ENCODE assay signal across 32 cellular contexts in the genomic region with DNA sequence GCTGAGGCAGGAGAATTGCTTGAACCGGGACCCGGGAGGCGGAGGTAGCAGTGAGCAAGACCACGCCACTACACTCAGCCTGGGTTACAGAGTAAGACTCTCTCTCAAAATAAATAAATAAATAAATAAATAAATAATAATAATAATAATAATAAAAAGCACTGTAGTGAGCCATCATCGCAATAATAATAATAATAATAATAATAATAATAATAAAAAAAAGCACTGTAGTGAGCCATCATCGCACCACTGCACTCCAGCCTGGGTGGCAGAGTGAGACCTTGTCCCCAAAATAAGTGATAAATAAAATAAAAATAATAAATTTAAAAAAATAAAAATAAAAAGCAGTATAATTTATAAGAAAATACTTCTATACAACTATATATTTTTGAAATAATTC.
"Had no signal": no experiment of that assay in that cellular context is flagged by ENCODE, and none has a peak within 500 bp of the region (broad histone marks: within the 10 kb centered on the region; RNA-seq: fewer than 3 reads in every experiment).

No MANE protein-coding gene starts in this region.

- H3K27me3 Mint-ChIP-seq: activated CD4-positive, alpha-beta memory T cell treated with anti-CD3 and anti-CD28 coated beads for 36 hours; activated CD4-positive, alpha-beta T cell treated with anti-CD3 and anti-CD28 coated beads for 36 hours; activated CD4-positive, alpha-beta T cell treated with anti-CD3 and anti-CD28 coated beads, Interleukin-2, amount 10 ng/mL, durations not matched to agents 24 days and 14 days; activated CD8-positive, alpha-beta memory T cell treated with anti-CD3 and anti-CD28 coated beads, Interleukin-2, amount 10 ng/mL, durations not matched to agents 7 days and 5 days; activated naive CD4-positive, alpha-beta T cell treated with anti-CD3 and anti-CD28 coated beads, Interleukin-2, amount 10 ng/mL, durations not matched to agents 7 days and 5 days; activated naive CD8-positive, alpha-beta T cell treated with anti-CD3 and anti-CD28 coated beads, Interleukin-2, amount 10 ng/mL, durations not matched to agents 7 days and 5 days; brain; T-helper 17 cell had no signal

- H3K4me1 Mint-ChIP-seq: activated CD4-positive, alpha-beta T cell treated with anti-CD3 and anti-CD28 coated beads, Interleukin-2, amount 10 ng/mL, durations not matched to agents 24 days and 14 days; activated CD8-positive, alpha-beta memory T cell treated with anti-CD3 and anti-CD28 coated beads, Interleukin-2, amount 10 ng/mL, durations not matched to agents 7 days and 5 days; activated naive CD4-positive, alpha-beta T cell treated with anti-CD3 and anti-CD28 coated beads, Interleukin-2, amount 10 ng/mL, durations not matched to agents 7 days and 5 days; brain had no signal

- H3K36me3 ChIP-seq: ascending aorta, breast epithelium, cardiac muscle cell, colonic mucosa, esophagus squamous epithelium, WERI-Rb-1 had no signal

- H3K4me3 Mint-ChIP-seq: activated CD4-positive, alpha-beta memory T cell treated with anti-CD3 and anti-CD28 coated beads for 36 hours; activated CD4-positive, alpha-beta T cell treated with anti-CD3 and anti-CD28 coated beads for 36 hours; activated CD4-positive, alpha-beta T cell treated with anti-CD3 and anti-CD28 coated beads, Interleukin-2, amount 10 ng/mL, durations not matched to agents 24 days and 14 days; activated CD8-positive, alpha-beta memory T cell treated with anti-CD3 and anti-CD28 coated beads, Interleukin-2, amount 10 ng/mL, durations not matched to agents 7 days and 5 days; activated CD8-positive, alpha-beta T cell treated with anti-CD3 and anti-CD28 coated beads, Interleukin-2, amount 10 ng/mL, durations not matched to agents 7 days and 5 days; activated naive CD4-positive, alpha-beta T cell treated with anti-CD3 and anti-CD28 coated beads, Interleukin-2, amount 10 ng/mL, durations not matched to agents 7 days and 5 days; activated naive CD8-positive, alpha-beta T cell treated with anti-CD3 and anti-CD28 coated beads, Interleukin-2, amount 10 ng/mL, durations not matched to agents 7 days and 5 days; activated T-helper 1 cell treated with anti-CD3 and anti-CD28 coated beads, Interleukin-12 subunit alpha, Interleukin-12 subunit beta, Interleukin-2, Interleukin-4 antibody, amounts not matched to agents 30 ng/mL and 10 ng/mL and 1 ng/mL, durations not matched to agents 14 hours and 24 hours and 36 hours; brain; T-helper 17 cell; T-helper 2 cell treated with Interferon-gamma antibody and Interleukin-4, amounts not matched to agents 5 μg/mL and 100 μg/mL, for 36 hours had no signal

- H3K27me3 ChIP-seq: ascending aorta, breast epithelium, cardiac muscle cell, colonic mucosa, esophagus squamous epithelium, heart left ventricle had no signal

- H3K4me1 ChIP-seq: breast epithelium had no signal

- H3K4me3 ChIP-seq: ascending aorta, breast epithelium, cardiac muscle cell, colonic mucosa, esophagus squamous epithelium, heart left ventricle had no signal

- ATAC-seq: activated CD4-positive, alpha-beta T cell treated with anti-CD3 and anti-CD28 coated beads for 36 hours; activated CD8-positive, alpha-beta memory T cell treated with anti-CD3 and anti-CD28 coated beads, Interleukin-2, amount 10 ng/mL, durations not matched to agents 7 days and 5 days; activated CD8-positive, alpha-beta T cell treated with anti-CD3 and anti-CD28 coated beads, Interleukin-2, amount 10 ng/mL, durations not matched to agents 7 days and 5 days; activated naive CD4-positive, alpha-beta T cell treated with anti-CD3 and anti-CD28 coated beads, Interleukin-2, amount 50 U/mL, for 72 hours; heart left ventricle; T-helper 17 cell had no signal

- H3K9me3 Mint-ChIP-seq: activated CD4-positive, alpha-beta memory T cell treated with anti-CD3 and anti-CD28 coated beads for 36 hours; activated CD4-positive, alpha-beta T cell treated with anti-CD3 and anti-CD28 coated beads, Interleukin-2, amount 10 ng/mL, durations not matched to agents 24 days and 14 days; activated naive CD4-positive, alpha-beta T cell treated with anti-CD3 and anti-CD28 coated beads, Interleukin-2, amount 10 ng/mL, durations not matched to agents 7 days and 5 days; activated naive CD4-positive, alpha-beta T cell treated with anti-CD3 and anti-CD28 coated beads, Interleukin-2, amount 50 U/mL, for 72 hours; activated naive CD8-positive, alpha-beta T cell treated with anti-CD3 and anti-CD28 coated beads, Interleukin-2, amount 10 ng/mL, durations not matched to agents 7 days and 5 days; activated T-helper 1 cell treated with anti-CD3 and anti-CD28 coated beads, Interleukin-12 subunit alpha, Interleukin-12 subunit beta, Interleukin-2, Interleukin-4 antibody, amounts not matched to agents 30 ng/mL and 10 ng/mL and 1 ng/mL, durations not matched to agents 14 hours and 24 hours and 36 hours; brain; T-helper 2 cell treated with Interferon-gamma antibody and Interleukin-4, amounts not matched to agents 5 μg/mL and 100 μg/mL, for 36 hours had no signal

- H3K27ac ChIP-seq: ascending aorta, breast epithelium, colonic mucosa, esophagus squamous epithelium, WERI-Rb-1 had no signal

- H3K36me3 Mint-ChIP-seq: activated CD4-positive, alpha-beta memory T cell treated with anti-CD3 and anti-CD28 coated beads for 36 hours; activated naive CD8-positive, alpha-beta T cell treated with anti-CD3 and anti-CD28 coated beads, Interleukin-2, amount 10 ng/mL, durations not matched to agents 7 days and 5 days had no signal

- H3K27ac Mint-ChIP-seq: activated CD4-positive, alpha-beta memory T cell treated with anti-CD3 and anti-CD28 coated beads for 36 hours; activated CD4-positive, alpha-beta T cell treated with anti-CD3 and anti-CD28 coated beads for 36 hours; activated CD4-positive, alpha-beta T cell treated with anti-CD3 and anti-CD28 coated beads, Interleukin-2, amount 10 ng/mL, durations not matched to agents 24 days and 14 days; activated CD8-positive, alpha-beta memory T cell treated with anti-CD3 and anti-CD28 coated beads, Interleukin-2, amount 10 ng/mL, durations not matched to agents 7 days and 5 days; activated CD8-positive, alpha-beta T cell treated with anti-CD3 and anti-CD28 coated beads, Interleukin-2, amount 10 ng/mL, durations not matched to agents 7 days and 5 days; activated naive CD4-positive, alpha-beta T cell treated with anti-CD3 and anti-CD28 coated beads, Interleukin-2, amount 10 ng/mL, durations not matched to agents 7 days and 5 days; activated naive CD4-positive, alpha-beta T cell treated with anti-CD3 and anti-CD28 coated beads, Interleukin-2, amount 50 U/mL, for 72 hours; activated naive CD8-positive, alpha-beta T cell treated with anti-CD3 and anti-CD28 coated beads, Interleukin-2, amount 10 ng/mL, durations not matched to agents 7 days and 5 days; activated T-helper 1 cell treated with anti-CD3 and anti-CD28 coated beads, Interleukin-12 subunit alpha, Interleukin-12 subunit beta, Interleukin-2, Interleukin-4 antibody, amounts not matched to agents 30 ng/mL and 10 ng/mL and 1 ng/mL, durations not matched to agents 14 hours and 24 hours and 36 hours; brain; T-helper 17 cell; T-helper 2 cell treated with Interferon-gamma antibody and Interleukin-4, amounts not matched to agents 5 μg/mL and 100 μg/mL, for 36 hours had no signal

- DNase-seq: activated CD4-positive, alpha-beta memory T cell treated with anti-CD3 and anti-CD28 coated beads for 36 hours; activated CD4-positive, alpha-beta T cell treated with anti-CD3 and anti-CD28 coated beads for 36 hours; activated CD4-positive, alpha-beta T cell treated with anti-CD3 and anti-CD28 coated beads, Interleukin-2, amount 10 ng/mL, durations not matched to agents 24 days and 14 days; activated CD4-positive, CD25-positive, alpha-beta regulatory T cell; activated CD4-positive, CD25-positive, alpha-beta regulatory T cell treated with anti-CD3 and anti-CD28 coated beads, Interleukin-2, amount 50 U/mL, for 72 hours; activated CD8-positive, alpha-beta memory T cell treated with anti-CD3 and anti-CD28 coated beads, Interleukin-2, amount 10 ng/mL, durations not matched to agents 7 days and 5 days; activated CD8-positive, alpha-beta memory T cell treated with anti-CD3 and anti-CD28 coated beads, Interleukin-2, amount 50 U/mL, for 4 hours; activated CD8-positive, alpha-beta T cell treated with anti-CD3 and anti-CD28 coated beads, Interleukin-2, amount 10 ng/mL, durations not matched to agents 7 days and 5 days; activated gamma-delta T cell; activated naive CD4-positive, alpha-beta T cell; activated naive CD4-positive, alpha-beta T cell treated with anti-CD3 and anti-CD28 coated beads, Interleukin-2, amount 10 ng/mL, durations not matched to agents 7 days and 5 days; activated naive CD8-positive, alpha-beta T cell treated with anti-CD3 and anti-CD28 coated beads, Interleukin-2, amount 10 ng/mL, durations not matched to agents 7 days and 5 days; activated T-cell treated with anti-CD3 and anti-CD28 coated beads, Interleukin-2, amount 50 U/mL, for 1 hour; activated T-cell treated with anti-CD3 and anti-CD28 coated beads, Interleukin-2, amount 50 U/mL, for 48 hours; central memory CD4-positive, alpha-beta T cell; cerebellar nuclear complex; colonic mucosa; effector CD8-positive, alpha-beta T cell; esophagus squamous epithelium; foreskin melanocyte; heart left ventricle; T-helper 1 cell; T-helper 17 cell; T1000; WERI-Rb-1 had no signal

- H3K9me3 ChIP-seq: ascending aorta, breast epithelium, colonic mucosa, esophagus squamous epithelium, heart left ventricle had no signal
